15 cellular contexts compared by ENCODE assay signal in genomic region chr10:43211030-43211429, GRCh38. TPM values are rescaled to one million over a fixed set of nuclear protein-coding genes. Genes with fewer than 3 reads are reported as not detected.
DNase-seq lines count a peak whose midpoint lies in the region; ATAC-seq, FAIRE-seq and TF ChIP-seq lines count a peak whose summit lies in the region.
"Had no signal": no experiment of that assay in that cellular context is flagged by ENCODE, and none has a peak within 500 bp of the region (broad histone marks: within the 10 kb centered on the region; RNA-seq: fewer than 3 reads in every experiment).

No MANE protein-coding gene starts in this region.

- peaks cover 0 to 14% of the 10 kb centered on the region in 2 donors for H3K4me1 ChIP-seq in neuronal stem cell (ENCODE audit: control insufficient read depth in 2 of 2, insufficient read depth in 1 of 2, low read depth in 1 of 2, low read length in 2 of 2)
- no peaks in the 10 kb centered on the region for H3K4me1 ChIP-seq in uterus
- H3K4me1 ChIP-seq: gastrocnemius medialis, stomach had no signal

- no peaks in the 10 kb centered on the region for H3K79me1 ChIP-seq in neuronal stem cell (ENCODE audit: low read depth, low read length)

- WGBS in neuronal stem cell (ENCODE audit: extremely low coverage in 2 of 2, insufficient read length in 2 of 2, insufficient replicate concordance in 1 of 2), 2 donors, result no CpG with 5 or more reads among the region's 6 CpGs

- H3K9me3 ChIP-seq in neuronal stem cell (replicated peaks in 1 of 2; ENCODE audit: control insufficient read depth in 2 of 2, insufficient read depth in 1 of 2, low read depth in 1 of 2, low read length in 2 of 2) (no peaks in the 10 kb centered on the region), uterus (no peaks in the 10 kb centered on the region)
- H3K9me3 ChIP-seq: gastrocnemius medialis, stomach had no signal

- H3K36me3 Mint-ChIP-seq in central memory CD8-positive, alpha-beta T cell (ENCODE audit: insufficient read depth), result no peaks in the 10 kb centered on the region
- H3K36me3 Mint-ChIP-seq: naive B cell had no signal

- H2AK5ac ChIP-seq in neuronal stem cell (ENCODE audit: low read depth, low read length), result peak overlapping the region; percentile 27

- no peak for TF ChIP-seq CTCF in uterus (IDR thresholded peaks at IDR 0.05)

- ATAC-seq in GM19463 (IDR thresholded peaks at IDR 0.05; ENCODE audit: unreplicated experiment) (peak; percentile 45), HG02885 (IDR thresholded peaks at IDR 0.05; ENCODE audit: poor library complexity, unreplicated experiment) (no peak)
- no peak for ATAC-seq in central memory CD8-positive, alpha-beta T cell (replicated peaks; ENCODE audit: extremely low read depth, poor library complexity, severe bottlenecking)
- ATAC-seq: gastrocnemius medialis had no signal

- H3K4me3 ChIP-seq in neuronal stem cell (ENCODE audit: low read length in 2 of 2), result no peak overlapping the region
- no peak overlapping the region for H3K4me3 ChIP-seq in uterus
- H3K4me3 ChIP-seq: gastrocnemius medialis, stomach had no signal

- no peak overlapping the region for H3K4me2 ChIP-seq in neuronal stem cell (ENCODE audit: insufficient read depth, low read length, poor library complexity, severe bottlenecking)

- H4K91ac ChIP-seq in neuronal stem cell (ENCODE audit: low read depth, low read length, poor library complexity), result no peak overlapping the region

- H3K27ac ChIP-seq in neuronal stem cell (replicated peaks; ENCODE audit: low read length) (no peak overlapping the region), uterus (no peak overlapping the region)
- H3K27ac ChIP-seq: gastrocnemius medialis, HL-60, stomach had no signal

- no peak overlapping the region for H2BK12ac ChIP-seq in neuronal stem cell (ENCODE audit: low read length)

- peaks cover 25% of the 10 kb centered on the region for H3K4me1 Mint-ChIP-seq in central memory CD8-positive, alpha-beta T cell
- H3K4me1 Mint-ChIP-seq: naive B cell had no signal

- DNase-seq in HTR-8/SVneo (ENCODE audit: insufficient read length, low spot score) (peak; percentile 60), neuronal stem cell (ENCODE audit: low spot score) (no peak), uterus (no peak), NCI-H524 (lab: John Stamatoyannopoulos, UW) (no peak)
- no peak for DNase-seq in central memory CD8-positive, alpha-beta T cell (ENCODE audit: low spot score in 2 of 2)
- DNase-seq: anterior cingulate cortex, gastrocnemius medialis, naive B cell, retina, stomach had no signal

- H2BK15ac ChIP-seq in neuronal stem cell (ENCODE audit: low read length), result no peak overlapping the region

- no peak for TF ChIP-seq POLR2A in uterus (IDR thresholded peaks at IDR 0.05)

- intact Hi-C loops in uterus (cut with DNase I; ENCODE audit: low total_unique reads), result no loop called here

- no peak overlapping the region for H3K4me3 Mint-ChIP-seq in central memory CD8-positive, alpha-beta T cell
- H3K4me3 Mint-ChIP-seq: naive B cell had no signal

- no peak overlapping the region for H3K18ac ChIP-seq in neuronal stem cell (ENCODE audit: low read length)

- no peak overlapping the region for H3K14ac ChIP-seq in neuronal stem cell (ENCODE audit: low read length)

- H4K8ac ChIP-seq in neuronal stem cell (ENCODE audit: low read depth, low read length), result no peak overlapping the region

- H3K9ac ChIP-seq in neuronal stem cell (ENCODE audit: low read depth, low read length, poor library complexity), result no peak overlapping the region

- H3K9me3 Mint-ChIP-seq in central memory CD8-positive, alpha-beta T cell, result no peaks in the 10 kb centered on the region
- H3K9me3 Mint-ChIP-seq: naive B cell had no signal

- H3K27me3 ChIP-seq in neuronal stem cell (ENCODE audit: control insufficient read depth in 3 of 3, insufficient read depth in 3 of 3, low read depth in 1 of 3, low read length in 3 of 3), result peaks cover 0 to 38% (median 0%) of the 10 kb centered on the region in 3 experiments
- H3K27me3 ChIP-seq in uterus, result no peaks in the 10 kb centered on the region
- H3K27me3 ChIP-seq: gastrocnemius medialis had no signal

- peak overlapping the region; percentile 41 for H3K27ac Mint-ChIP-seq in central memory CD8-positive, alpha-beta T cell (ENCODE audit: low read depth)

- H3K23ac ChIP-seq in neuronal stem cell (ENCODE audit: low read depth, low read length, poor library complexity), result peak overlapping the region; percentile 74

- H2BK5ac ChIP-seq in neuronal stem cell (ENCODE audit: low read length), result no peak overlapping the region

- no peak overlapping the region for H2BK120ac ChIP-seq in neuronal stem cell (ENCODE audit: low read depth, low read length)

- no peak overlapping the region for H3K4ac ChIP-seq in neuronal stem cell (ENCODE audit: low read length)

- no peaks in the 10 kb centered on the region for H3K27me3 Mint-ChIP-seq in central memory CD8-positive, alpha-beta T cell

- FAIRE-seq in HTR-8/SVneo (lab: Jason Lieb, UNC), result peak; percentile 28
- FAIRE-seq: H1, keratinocyte had no signal

- H2AFZ ChIP-seq in neuronal stem cell (ENCODE audit: low read length), result no peak overlapping the region

- no peaks in the 10 kb centered on the region for H3K36me3 ChIP-seq in neuronal stem cell (replicated peaks in 1 of 2; ENCODE audit: control insufficient read depth in 2 of 2, insufficient read depth in 2 of 2, low read length in 2 of 2)
- no peaks in the 10 kb centered on the region for H3K36me3 ChIP-seq in uterus
- H3K36me3 ChIP-seq: gastrocnemius medialis, stomach had no signal

RNA-seq across cellular contexts. Expression of gene RASGEF1A, which starts 55.8 kb away (rescaled TPM):
- polyA plus RNA-seq in neuronal stem cell (2013, experiment 1 of 2), result 3.5 TPM
- polyA plus RNA-seq in neuronal stem cell (2013, experiment 2 of 2), result 3.6 TPM
- 1 to 10 TPM in 2 of 4 donors, under 1 TPM in 1, not detected in 1; under 0.01 to 3.5 (median 2.8) TPM for total RNA-seq in uterus
